Comparison of ENCODE assay signal across 9 cellular contexts in the genomic region with DNA sequence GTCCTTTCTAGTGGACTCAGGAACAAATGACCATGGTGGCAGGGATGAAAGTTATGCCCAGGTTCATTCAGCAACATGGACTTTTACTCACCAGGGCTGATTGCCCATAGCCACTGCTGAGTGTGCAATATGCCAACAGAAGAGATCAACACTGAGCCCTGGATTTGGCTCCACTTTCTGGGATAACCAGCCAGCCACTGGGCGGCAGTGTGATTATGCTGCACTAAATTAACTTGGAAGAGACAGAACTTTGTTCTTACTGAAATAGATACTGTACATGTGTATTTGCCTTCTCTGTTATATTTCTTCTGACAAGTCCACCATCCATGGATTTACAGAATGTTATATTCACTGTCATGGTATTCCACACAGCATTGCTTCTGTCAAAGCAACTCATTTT.
A peak's percentile ranks its signal among the peaks of the same experiment; 100 is the strongest.
DNase-seq lines count a peak whose midpoint lies in the region; ATAC-seq, FAIRE-seq and TF ChIP-seq lines count a peak whose summit lies in the region.
"Had no signal": no experiment of that assay in that cellular context is flagged by ENCODE, and none has a peak within 500 bp of the region (broad histone marks: within the 10 kb centered on the region; RNA-seq: fewer than 3 reads in every experiment).

No MANE protein-coding gene starts in this region.

- DNase-seq in H54 (ENCODE audit: insufficient read length, low spot score), result peak; percentile 6
- peak; percentile 37 for DNase-seq in WERI-Rb-1
- DNase-seq in inferior parietal cortex (ENCODE audit: extremely low spot score), result peak; percentile 64
- DNase-seq in CD8-positive, alpha-beta T cell, result no peak
- DNase-seq in colonic mucosa, result no peak
- DNase-seq: activated B cell treated with CpG ODN at 0.5 μM for 24 hours had no signal

- H3K27me3 Mint-ChIP-seq in CD8-positive, alpha-beta T cell (ENCODE audit: low read depth), result no peaks in the 10 kb centered on the region
- H3K27me3 Mint-ChIP-seq: activated B cell treated with CpG ODN at 0.5 μM for 24 hours had no signal

- FAIRE-seq in A204.1 (lab: Jason Lieb, UNC) (peak; percentile 29), H54 (lab: Jason Lieb, UNC) (no peak)

- TF ChIP-seq POLR2A in H54 (IDR thresholded peaks at IDR 0.05; ENCODE audit: low read depth, low read length), result no peak

- H3K4me3 ChIP-seq in WERI-Rb-1 (ENCODE audit: low read depth, low read length) (no peak overlapping the region), colonic mucosa (no peak overlapping the region)
- H3K4me3 ChIP-seq in CD8-positive, alpha-beta T cell (ENCODE audit: low read depth, low read length), result no peak overlapping the region

- intact Hi-C loops in CD8-positive, alpha-beta T cell (cut with DNase I, micrococcal nuclease), result no loop called here
- intact Hi-C loops in colonic mucosa (cut with DNase I), result no loop called here

- TF ChIP-seq CTCF in WERI-Rb-1 (IDR thresholded peaks at IDR 0.05; ENCODE audit: low read depth, low read length) (peak; percentile 62), colonic mucosa (IDR thresholded peaks at IDR 0.05) (no peak)
- no peak for TF ChIP-seq CTCF in CD8-positive, alpha-beta T cell (IDR thresholded peaks at IDR 0.05)

- no peaks in the 10 kb centered on the region for H3K4me1 Mint-ChIP-seq in CD8-positive, alpha-beta T cell (ENCODE audit: low read depth)
- H3K4me1 Mint-ChIP-seq: activated B cell treated with CpG ODN at 0.5 μM for 24 hours had no signal

- CTCF ChIA-PET in CD8-positive, alpha-beta T cell (lab: Charles Lee), result no interaction called here

- H3K27ac ChIP-seq in WERI-Rb-1 (no peak overlapping the region), colonic mucosa (no peak overlapping the region)
- no peak overlapping the region for H3K27ac ChIP-seq in CD8-positive, alpha-beta T cell (ENCODE audit: low read depth, low read length)

- H3K9me3 Mint-ChIP-seq in CD8-positive, alpha-beta T cell, result peaks cover 6% of the 10 kb centered on the region

- POLR2A ChIA-PET in CD8-positive, alpha-beta T cell (lab: Charles Lee), result no interaction called here

- H3K27me3 ChIP-seq in WERI-Rb-1 (ENCODE audit: insufficient read depth, low read depth, severe bottlenecking), result no peaks in the 10 kb centered on the region
- H3K27me3 ChIP-seq in CD8-positive, alpha-beta T cell (ENCODE audit: insufficient read depth, low read length), result no peaks in the 10 kb centered on the region
- no peaks in the 10 kb centered on the region for H3K27me3 ChIP-seq in colonic mucosa

- H3K9ac ChIP-seq in colonic mucosa (ENCODE audit: low read depth in 2 of 2, low read length in 2 of 2), result no peak overlapping the region

- H3K4me3 Mint-ChIP-seq in CD8-positive, alpha-beta T cell, result no peak overlapping the region
- H3K4me3 Mint-ChIP-seq: activated B cell treated with CpG ODN at 0.5 μM for 24 hours had no signal

- H3K36me3 ChIP-seq in WERI-Rb-1 (no peaks in the 10 kb centered on the region), colonic mucosa (no peaks in the 10 kb centered on the region)
- no peaks in the 10 kb centered on the region for H3K36me3 ChIP-seq in CD8-positive, alpha-beta T cell (ENCODE audit: insufficient read depth, low read length)

- H3K36me3 Mint-ChIP-seq in CD8-positive, alpha-beta T cell, result no peaks in the 10 kb centered on the region

- ATAC-seq in CD8-positive, alpha-beta T cell, result no peak
- no peak for ATAC-seq in HG02885 (IDR thresholded peaks at IDR 0.05; ENCODE audit: poor library complexity, unreplicated experiment)
- ATAC-seq in HG03378 (IDR thresholded peaks at IDR 0.05; ENCODE audit: unreplicated experiment), result no peak

- H3K4me1 ChIP-seq in CD8-positive, alpha-beta T cell (ENCODE audit: insufficient read depth, low read length), result no peaks in the 10 kb centered on the region
- H3K4me1 ChIP-seq in colonic mucosa, result no peaks in the 10 kb centered on the region

- H3K27ac Mint-ChIP-seq in CD8-positive, alpha-beta T cell, result no peak overlapping the region
- H3K27ac Mint-ChIP-seq: activated B cell treated with CpG ODN at 0.5 μM for 24 hours had no signal

- no peaks in the 10 kb centered on the region for H3K9me3 ChIP-seq in WERI-Rb-1 (ENCODE audit: severe bottlenecking)
- no peaks in the 10 kb centered on the region for H3K9me3 ChIP-seq in CD8-positive, alpha-beta T cell (ENCODE audit: low read length)
- H3K9me3 ChIP-seq in colonic mucosa, result no peaks in the 10 kb centered on the region

Comparison
In these comparisons a context has a peak if more than half of its experiments do, and no peak if none do; other contexts are left out.
1. DNase-seq: peak in H54 (single experiment), WERI-Rb-1 (single experiment) and inferior parietal cortex (single experiment); none in CD8-positive, alpha-beta T cell (0 of 7) and colonic mucosa (single experiment).